Comparison of ENCODE assay signal across 20 cellular contexts in genomic region chr9:87657190-87657589, GRCh38.
DNase-seq lines count a peak whose midpoint lies in the region; ATAC-seq, FAIRE-seq and TF ChIP-seq lines count a peak whose summit lies in the region.
"Had no signal": no experiment of that assay in that cellular context is flagged by ENCODE, and none has a peak within 500 bp of the region (broad histone marks: within the 10 kb centered on the region; RNA-seq: fewer than 3 reads in every experiment).

No MANE protein-coding gene starts in this region.

- TF ChIP-seq CTCF in GM23338 (conservative IDR thresholded peaks at IDR 0.05; ENCODE audit: low read depth in 2 of 2) (no peak), K562 (IDR thresholded peaks at IDR 0.05 in 2 of 3, conservative IDR thresholded peaks at IDR 0.05 in 1 of 3; ENCODE audit: insufficient read depth in 2 of 3, low read depth in 1 of 3, low read length in 3 of 3) (no peak), progenitor cell of endocrine pancreas (IDR thresholded peaks at IDR 0.05; ENCODE audit: unreplicated experiment) (no peak)

- peaks cover 87% of the 10 kb centered on the region for H3K36me3 Mint-ChIP-seq in GM23338 (ENCODE audit: low read depth)
- peaks cover 42% of the 10 kb centered on the region for H3K36me3 Mint-ChIP-seq in progenitor cell of endocrine pancreas (ENCODE audit: insufficient read depth)
- H3K36me3 Mint-ChIP-seq: naive B cell had no signal

- no TSS peak for BruUV-seq in K562 (replicated peaks; lab: Mats Ljungman, UMichigan)

- 0 out of 2 replicates have a peak, but pooled peaks cover 3% of the 10 kb centered on the region for H3F3A ChIP-seq in GM23338 (replicated peaks; ENCODE audit: low read depth)

- no peaks in the 10 kb centered on the region for H3K9me3 ChIP-seq in K562 (replicated peaks; ENCODE audit: control insufficient read depth, insufficient read depth, low read depth, low read length)
- H3K9me3 ChIP-seq: body of pancreas, Caco-2, stomach had no signal

- H3K27me3 ChIP-seq in GM23338 (ENCODE audit: insufficient read depth) = no peaks in the 10 kb centered on the region
- no peaks in the 10 kb centered on the region for H3K27me3 ChIP-seq in K562 (ENCODE audit: control insufficient read depth in 2 of 2, insufficient read depth in 2 of 2, low read length in 2 of 2)
- H3K27me3 ChIP-seq: body of pancreas, stomach had no signal

- 54% methylated on average over 5 of the region's 6 CpGs for WGBS in K562 (ENCODE audit: insufficient coverage, low coverage, missing lambda C conversion rate)

- DNase-seq in GM23338 (ENCODE audit: low spot score) (no peak), K562 (ENCODE audit: extremely low read depth in 1 of 4, low spot score in 3 of 4) (peak in 1 of 4 experiments; percentile 16), kidney tubule cell (ENCODE audit: low spot score) (peak; percentile 55), progenitor cell of endocrine pancreas (ENCODE audit: low spot score, unreplicated experiment) (no peak), inferior parietal cortex (ENCODE audit: extremely low spot score) (no peak), T1000 (lab: John Stamatoyannopoulos, UW) (no peak), hippocampal formation (lab: John Stamatoyannopoulos, UW) (no peak)
- DNase-seq: activated CD4-positive, alpha-beta T cell treated with anti-CD3 and anti-CD28 coated beads for 4 hours; activated CD8-positive, alpha-beta memory T cell treated with anti-CD3 and anti-CD28 coated beads, Interleukin-2, amount 50 U/mL, for 48 hours; Caco-2; naive B cell; NCI-H1930; SHP77 treated with DMSO at 0.1 percent for 48 hours had no signal

- H3K9me2 ChIP-seq in GM23338 (ENCODE audit: insufficient read depth) = no peaks in the 10 kb centered on the region

- H4K20me1 ChIP-seq in GM23338 (replicated peaks; ENCODE audit: insufficient read depth) (peaks cover 8% of the 10 kb centered on the region), K562 (replicated peaks; ENCODE audit: control insufficient read depth, insufficient read depth, low read length) (no peaks in the 10 kb centered on the region; the same call in 1 of the 2 replicates)

- TF ChIP-seq RAD21 in K562 (CRISPR knock-in tag; conservative IDR thresholded peaks at IDR 0.05 in 1 of 2, IDR thresholded peaks at IDR 0.05 in 1 of 2) = no peak

- FAIRE-seq in K562 (lab: Jason Lieb, UNC) = no peak
- FAIRE-seq: G401.6, GM12891, H1 had no signal

- H3K9me1 ChIP-seq in K562 (ENCODE audit: control insufficient read depth, insufficient read depth, low read length) = no peaks in the 10 kb centered on the region

- H3K4me1 ChIP-seq in GM23338 (ENCODE audit: insufficient read depth) = peaks cover 5% of the 10 kb centered on the region; the same call in 1 of the 2 replicates
- H3K4me1 ChIP-seq in K562 (replicated peaks in 1 of 2; ENCODE audit: control insufficient read depth in 2 of 2, insufficient read depth in 2 of 2, low read length in 2 of 2) = peaks cover 0 to 3% of the 10 kb centered on the region in 2 experiments; a peak in 3 of 5 replicates
- H3K4me1 ChIP-seq: body of pancreas, Caco-2 had no signal

- H3K4me3 Mint-ChIP-seq in GM23338 (no peak overlapping the region), progenitor cell of endocrine pancreas (ENCODE audit: low read depth) (no peak overlapping the region)
- H3K4me3 Mint-ChIP-seq: naive B cell; T-helper 2 cell treated with Interferon-gamma antibody and Interleukin-4, amounts not matched to agents 5 μg/mL and 100 μg/mL, for 36 hours had no signal

- CTCF ChIA-PET in K562 (lab: Yijun Ruan, JAX; ENCODE audit: low intra/inter-chr PET ratio) = no interaction called here

- H3K27me3 Mint-ChIP-seq in GM23338 (ENCODE audit: insufficient read depth, low read depth, poor library complexity) = peaks cover 7% of the 10 kb centered on the region
- H3K27me3 Mint-ChIP-seq in progenitor cell of endocrine pancreas = no peaks in the 10 kb centered on the region
- H3K27me3 Mint-ChIP-seq: naive B cell had no signal

- TF ChIP-seq POLR2A in K562 (conservative IDR thresholded peaks at IDR 0.05) = no peak

- H3K4me1 Mint-ChIP-seq in GM23338 = peaks cover 17% of the 10 kb centered on the region
- H3K4me1 Mint-ChIP-seq in progenitor cell of endocrine pancreas (ENCODE audit: low read depth) = peaks cover 3% of the 10 kb centered on the region
- H3K4me1 Mint-ChIP-seq: naive B cell had no signal

- ATAC-seq in GM23338 (no peak), K562 (peak; percentile 47; the same call in 1 of the 3 replicates), GM21528 (IDR thresholded peaks at IDR 0.05; ENCODE audit: low FRiP score, unreplicated experiment) (no peak)
- ATAC-seq: body of pancreas had no signal

- POLR2A ChIA-PET in K562 (lab: Yijun Ruan, JAX) = interaction anchor here (1.2 kb wide), 1 partner anchor 57 kb away, joined by 3 read pairs; no protein-coding TSS in a partner anchor

- H2AFZ ChIP-seq in GM23338 (no peak overlapping the region), K562 (ENCODE audit: low read depth, low read length) (no peak overlapping the region)

- H3K9ac ChIP-seq in K562 (ENCODE audit: insufficient read depth in 1 of 2, low read depth in 2 of 2, low read length in 2 of 2) = no peak overlapping the region

- in situ Hi-C loops in K562 (cut with MboI) = loop anchor here (25.0 kb wide), 1 partner anchor 1220 kb away; no protein-coding TSS in a partner anchor

- no peak overlapping the region for H3K4me2 ChIP-seq in GM23338
- no peak overlapping the region for H3K4me2 ChIP-seq in K562 (ENCODE audit: insufficient read depth, low read length)

- H3K4me3 ChIP-seq in GM23338 = no peak overlapping the region
- no peak overlapping the region for H3K4me3 ChIP-seq in K562
- H3K4me3 ChIP-seq: body of pancreas, stomach had no signal

- H3K27ac Mint-ChIP-seq in GM23338 (peak overlapping the region; percentile 60), progenitor cell of endocrine pancreas (peak overlapping the region; percentile 59)
- H3K27ac Mint-ChIP-seq: naive B cell; T-helper 2 cell treated with Interferon-gamma antibody and Interleukin-4, amounts not matched to agents 5 μg/mL and 100 μg/mL, for 36 hours had no signal

- TF ChIP-seq EP300 in K562 (IDR thresholded peaks at IDR 0.05; ENCODE audit: low read length) = no peak

- H3K9me3 Mint-ChIP-seq in GM23338 = no peaks in the 10 kb centered on the region
- no peaks in the 10 kb centered on the region for H3K9me3 Mint-ChIP-seq in progenitor cell of endocrine pancreas (ENCODE audit: low read depth)
- H3K9me3 Mint-ChIP-seq: T-helper 2 cell treated with Interferon-gamma antibody and Interleukin-4, amounts not matched to agents 5 μg/mL and 100 μg/mL, for 36 hours had no signal

- H3K27ac ChIP-seq in GM23338 (ENCODE audit: low read depth) = peak overlapping the region; percentile 33; the same call in 1 of the 2 replicates
- no peak overlapping the region for H3K27ac ChIP-seq in K562 (ENCODE audit: extremely low read depth, low read depth, low read length)
- H3K27ac ChIP-seq: body of pancreas, stomach had no signal

- intact Hi-C loops in K562 (cut with micrococcal nuclease) = no loop called here

- H3K79me2 ChIP-seq in GM23338 (replicated peaks; ENCODE audit: insufficient read depth) = no peaks in the 10 kb centered on the region
- no peaks in the 10 kb centered on the region for H3K79me2 ChIP-seq in K562 (ENCODE audit: control insufficient read depth, insufficient read depth, low read length)

- H3K36me3 ChIP-seq in GM23338 (ENCODE audit: insufficient read depth) = peaks cover 30% of the 10 kb centered on the region
- peaks cover 18% of the 10 kb centered on the region; the same call in 2 of the 3 replicates for H3K36me3 ChIP-seq in K562 (ENCODE audit: control insufficient read depth, insufficient read depth, low read length)

TF ChIP-seq in GM23338, 12 proteins besides CTCF, POLR2A, EP300 and RAD21:
- TF ChIP-seq EZH2 (IDR thresholded peaks at IDR 0.05; ENCODE audit: low read depth, unreplicated experiment) (no peak), NANOG (IDR thresholded peaks at IDR 0.05; ENCODE audit: borderline replicate concordance) (no peak), ZNF114 (CRISPR knock-in tag; IDR thresholded peaks at IDR 0.05) (no peak)

TF ChIP-seq in K562, 482 proteins besides CTCF, POLR2A, EP300 and RAD21 (continues in another document):
- TF ChIP-seq ELF2 (CRISPR knock-in tag; IDR thresholded peaks at IDR 0.05) (no peak), ZNF41 (CRISPR knock-in tag; conservative IDR thresholded peaks at IDR 0.05) (no peak), CREM (IDR thresholded peaks at IDR 0.05; ENCODE audit: low read depth) (no peak), GTF3C2 (IDR thresholded peaks at IDR 0.05; ENCODE audit: borderline replicate concordance, extremely low read depth, insufficient read length) (no peak), XRCC3 (IDR thresholded peaks at IDR 0.05) (no peak), MTF1 (CRISPR knock-in tag; IDR thresholded peaks at IDR 0.05; ENCODE audit: borderline replicate concordance) (no peak)
- TF ChIP-seq, protein P1, sequence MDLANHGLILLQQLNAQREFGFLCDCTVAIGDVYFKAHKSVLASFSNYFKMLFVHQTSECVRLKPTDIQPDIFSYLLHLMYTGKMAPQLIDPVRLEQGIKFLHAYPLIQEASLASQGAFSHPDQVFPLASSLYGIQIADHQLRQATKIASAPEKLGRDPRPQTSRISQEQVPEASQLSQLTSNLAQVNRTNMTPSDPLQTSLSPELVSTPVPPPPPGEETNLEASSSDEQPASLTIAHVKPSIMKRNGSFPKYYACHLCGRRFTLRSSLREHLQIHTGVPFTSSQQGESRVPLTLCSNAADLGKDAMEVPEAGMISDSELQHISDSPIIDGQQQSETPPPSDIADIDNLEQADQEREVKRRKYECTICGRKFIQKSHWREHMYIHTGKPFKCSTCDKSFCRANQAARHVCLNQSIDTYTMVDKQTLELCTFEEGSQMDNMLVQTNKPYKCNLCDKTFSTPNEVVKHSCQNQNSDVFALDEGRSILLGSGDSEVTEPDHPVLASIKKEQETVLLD (IDR thresholded peaks at IDR 0.05) = no peak
